Comparison of ENCODE assay signal across 2 cellular contexts in genomic region chr11:9069256-9069655, GRCh38.
TF ChIP-seq lines count a peak whose summit lies in the region.

No MANE protein-coding gene starts in this region.

TF ChIP-seq in GM23338, 12 proteins besides CTCF, POLR2A, EP300 and RAD21 (continued from another document):
- TF ChIP-seq REST (IDR thresholded peaks at IDR 0.05; ENCODE audit: unreplicated experiment) (no peak), NANOG (IDR thresholded peaks at IDR 0.05; ENCODE audit: borderline replicate concordance) (no peak)

TF ChIP-seq in WTC11, 78 proteins besides CTCF, POLR2A, EP300 and RAD21 (continued from another document):
- TF ChIP-seq, protein P1, sequence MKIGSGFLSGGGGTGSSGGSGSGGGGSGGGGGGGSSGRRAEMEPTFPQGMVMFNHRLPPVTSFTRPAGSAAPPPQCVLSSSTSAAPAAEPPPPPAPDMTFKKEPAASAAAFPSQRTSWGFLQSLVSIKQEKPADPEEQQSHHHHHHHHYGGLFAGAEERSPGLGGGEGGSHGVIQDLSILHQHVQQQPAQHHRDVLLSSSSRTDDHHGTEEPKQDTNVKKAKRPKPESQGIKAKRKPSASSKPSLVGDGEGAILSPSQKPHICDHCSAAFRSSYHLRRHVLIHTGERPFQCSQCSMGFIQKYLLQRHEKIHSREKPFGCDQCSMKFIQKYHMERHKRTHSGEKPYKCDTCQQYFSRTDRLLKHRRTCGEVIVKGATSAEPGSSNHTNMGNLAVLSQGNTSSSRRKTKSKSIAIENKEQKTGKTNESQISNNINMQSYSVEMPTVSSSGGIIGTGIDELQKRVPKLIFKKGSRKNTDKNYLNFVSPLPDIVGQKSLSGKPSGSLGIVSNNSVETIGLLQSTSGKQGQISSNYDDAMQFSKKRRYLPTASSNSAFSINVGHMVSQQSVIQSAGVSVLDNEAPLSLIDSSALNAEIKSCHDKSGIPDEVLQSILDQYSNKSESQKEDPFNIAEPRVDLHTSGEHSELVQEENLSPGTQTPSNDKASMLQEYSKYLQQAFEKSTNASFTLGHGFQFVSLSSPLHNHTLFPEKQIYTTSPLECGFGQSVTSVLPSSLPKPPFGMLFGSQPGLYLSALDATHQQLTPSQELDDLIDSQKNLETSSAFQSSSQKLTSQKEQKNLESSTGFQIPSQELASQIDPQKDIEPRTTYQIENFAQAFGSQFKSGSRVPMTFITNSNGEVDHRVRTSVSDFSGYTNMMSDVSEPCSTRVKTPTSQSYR (CRISPR knock-in tag; IDR thresholded peaks at IDR 0.05): no peak
- TF ChIP-seq RORB (CRISPR knock-in tag; IDR thresholded peaks at IDR 0.05) (no peak), ZNF138 (CRISPR knock-in tag; conservative IDR thresholded peaks at IDR 0.05) (no peak), USF1 (CRISPR knock-in tag; IDR thresholded peaks at IDR 0.05) (no peak)
